Comparison of ENCODE assay signal across 23 cellular contexts in genomic region chr4:95363579-95363965, GRCh38.
DNase-seq lines count a peak whose midpoint lies in the region; ATAC-seq, FAIRE-seq and TF ChIP-seq lines count a peak whose summit lies in the region.
"Had no signal": no experiment of that assay in that cellular context is flagged by ENCODE, and none has a peak within 500 bp of the region (broad histone marks: within the 10 kb centered on the region; RNA-seq: fewer than 3 reads in every experiment).

No MANE protein-coding gene starts in this region.

- in situ Hi-C loops in GM12878 (cut with MboI): no loop called here

- intact Hi-C loops in GM12878 (cut with micrococcal nuclease; ENCODE audit: unreplicated experiment): loop anchor here (5.0 kb wide), 2 partner anchors 179 to 196 kb away; no protein-coding TSS in a partner anchor

- peak; percentile 4 for DNase-seq in A172 (ENCODE audit: low spot score)
- DNase-seq in GM12878 (ENCODE audit: low read depth, low spot score): no peak
- peak; percentile 5 for DNase-seq in myocyte (ENCODE audit: low read depth)
- DNase-seq in DMS53 (lab: John Stamatoyannopoulos, UW): no peak
- DNase-seq in midbrain (lab: John Stamatoyannopoulos, UW): no peak
- DNase-seq in activated CD4-positive, alpha-beta T cell treated with anti-CD3 and anti-CD28 coated beads, Interleukin-2, amount 50 U/mL, for 1 hour: no peak
- DNase-seq: activated CD4-positive, alpha-beta memory T cell treated with anti-CD3 and anti-CD28 coated beads, Interleukin-2, amount 10 ng/mL, durations not matched to agents 7 days and 5 days; activated gamma-delta T cell treated with Interleukin-2 at 50 U/mL for 16 hours; activated T-cell treated with anti-CD3 and anti-CD28 coated beads, Interleukin-2, amount 50 U/mL, for 1 hour; left cardiac atrium; NCI-H1417 treated with DMSO at 0.1 percent for 48 hours; Peyer's patch; SIG-M5; stimulated activated CD4-positive, alpha-beta T cell treated with anti-CD3 and anti-CD28 coated beads, Interleukin-1b, Interleukin-23, amount 100 ng/mL, for 48 hours; T-helper 1 cell had no signal

- H3K9ac ChIP-seq in Loucy (ENCODE audit: low read depth, low read length, poor library complexity, severe bottlenecking) (no peak overlapping the region), GM12878 (ENCODE audit: control insufficient read depth, insufficient read depth, low read length) (no peak overlapping the region)
- H3K9ac ChIP-seq: BLaER1 had no signal

- ATAC-seq in GM12878 (peak; percentile 70), HG03139 (IDR thresholded peaks at IDR 0.05; ENCODE audit: unreplicated experiment) (no peak)
- ATAC-seq: activated CD4-positive, CD25-positive, alpha-beta regulatory T cell treated with anti-CD3 and anti-CD28 coated beads, Interleukin-2, amount 50 U/mL, for 24 hours had no signal

- no peaks in the 10 kb centered on the region for H3F3A ChIP-seq in Loucy (ENCODE audit: low read depth)

- no peaks in the 10 kb centered on the region for H3K79me2 ChIP-seq in Loucy (ENCODE audit: insufficient read depth, low read length)
- no peaks in the 10 kb centered on the region for H3K79me2 ChIP-seq in GM12878 (ENCODE audit: control insufficient read depth, insufficient read depth, low read length)

- no peak for FAIRE-seq in GM12878 (lab: Jason Lieb, UNC)
- FAIRE-seq: GM12892 had no signal

- H3K4me1 ChIP-seq in Loucy (ENCODE audit: insufficient read depth, low read length, poor library complexity, severe bottlenecking) (no peaks in the 10 kb centered on the region), GM12878 (ENCODE audit: control insufficient read depth, insufficient read depth, low read length) (no peaks in the 10 kb centered on the region)
- H3K4me1 ChIP-seq: BLaER1, Peyer's patch had no signal

- SMC1A ChIA-PET in GM12878 (lab: Charles Lee; ENCODE audit: uncharacterized antibody, unreplicated experiment): interaction anchor here (0.7 to 1.4 kb wide), 3 partner anchors 15 to 357 kb away, joined by 3 to 4 read pairs (median 3); no protein-coding TSS in a partner anchor

- H3K36me3 ChIP-seq in Loucy (ENCODE audit: insufficient read depth, low read length) (no peaks in the 10 kb centered on the region), GM12878 (ENCODE audit: control insufficient read depth in 2 of 2, insufficient read depth in 2 of 2, low read length in 1 of 2) (no peaks in the 10 kb centered on the region)
- H3K36me3 ChIP-seq: BLaER1, HAP-1, Peyer's patch had no signal

- H4K20me1 ChIP-seq in Loucy (ENCODE audit: insufficient read depth, low read length, poor library complexity, severe bottlenecking) (no peaks in the 10 kb centered on the region), GM12878 (ENCODE audit: control insufficient read depth, insufficient read depth) (no peaks in the 10 kb centered on the region)
- H4K20me1 ChIP-seq: BLaER1 had no signal

- WGBS in GM12878 (ENCODE audit: insufficient coverage, insufficient replicate concordance, low lambda C conversion rate, missing lambda C conversion rate): 81% methylated on average over 2 of the region's 2 CpGs

- H3K4me2 ChIP-seq in Loucy (ENCODE audit: low read depth, low read length, poor library complexity, severe bottlenecking) (no peak overlapping the region), GM12878 (ENCODE audit: control insufficient read depth, insufficient read depth) (no peak overlapping the region)
- H3K4me2 ChIP-seq: BLaER1 had no signal

- TF ChIP-seq POLR2A in GM12878 (IDR thresholded peaks at IDR 0.05; ENCODE audit: low read depth, low read length): no peak

- H3K9me3 ChIP-seq in Loucy (ENCODE audit: insufficient read depth, low read depth, low read length) (no peaks in the 10 kb centered on the region), GM12878 (replicated peaks; ENCODE audit: control insufficient read depth, insufficient read depth, low read length) (no peaks in the 10 kb centered on the region)
- H3K9me3 ChIP-seq: BLaER1, HAP-1, Peyer's patch had no signal

- H3K9me2 ChIP-seq in Loucy (replicated peaks; ENCODE audit: low read depth, low read length): no peaks in the 10 kb centered on the region

- H3K4me3 ChIP-seq in Loucy (ENCODE audit: low read length, poor library complexity, severe bottlenecking) (no peak overlapping the region), GM12878 (no peak overlapping the region)
- H3K4me3 ChIP-seq: BLaER1, HAP-1, Peyer's patch, skin epidermis had no signal

- H2AFZ ChIP-seq in Loucy (ENCODE audit: low read length) (peak overlapping the region; percentile 6; the same call in 1 of the 2 replicates), GM12878 (ENCODE audit: control insufficient read depth, low read depth, low read length) (no peak overlapping the region)

- POLR2A ChIA-PET in GM12878 (lab: Charles Lee): interaction anchor here (0.6 kb wide), 1 partner anchor 96 kb away, joined by 3 read pairs; no protein-coding TSS in a partner anchor

- RAD21 ChIA-PET in GM12878 (lab: Charles Lee; ENCODE audit: unreplicated experiment): no interaction called here

- no TSS peak for BruUV-seq in GM12878 (replicated peaks; lab: Mats Ljungman, UMichigan)

- H3K27me3 ChIP-seq in Loucy (ENCODE audit: insufficient read depth, low read length, poor library complexity, severe bottlenecking) (no peaks in the 10 kb centered on the region), GM12878 (replicated peaks in 1 of 2; ENCODE audit: control insufficient read depth in 2 of 2, insufficient read depth in 2 of 2, low read length in 1 of 2) (no peaks in the 10 kb centered on the region)
- H3K27me3 ChIP-seq: BLaER1, Peyer's patch had no signal

- no peak for TF ChIP-seq RAD21 in GM12878 (IDR thresholded peaks at IDR 0.05; ENCODE audit: insufficient read depth, low read depth, low read length)

- TF ChIP-seq CTCF in Loucy (conservative IDR thresholded peaks at IDR 0.05; ENCODE audit: low read length) (no peak), GM12878 (IDR thresholded peaks at IDR 0.05 in 2 of 3, conservative IDR thresholded peaks at IDR 0.05 in 1 of 3; ENCODE audit: control insufficient read depth in 2 of 3, extremely low read depth in 1 of 3, insufficient read depth in 1 of 3, low read depth in 3 of 3, low read length in 3 of 3) (no peak)

- no peak for TF ChIP-seq EP300 in GM12878 (IDR thresholded peaks at IDR 0.05; ENCODE audit: borderline replicate concordance in 1 of 2, control insufficient read depth in 1 of 2, low read depth in 2 of 2, low read length in 2 of 2)

- no peak overlapping the region for H3K27ac ChIP-seq in GM12878 (ENCODE audit: control insufficient read depth, insufficient read depth)
- H3K27ac ChIP-seq: BLaER1, HL-60, Peyer's patch, skin epidermis had no signal

- CTCF ChIA-PET in GM12878 (lab: Yijun Ruan, JAX): interaction anchor here (0.7 to 1.9 kb wide), 11 partner anchors 8 to 195 kb away, joined by 3 to 8 read pairs (median 3); no protein-coding TSS in a partner anchor

TF ChIP-seq in GM12878, 131 proteins besides CTCF, POLR2A, EP300 and RAD21:
- TF ChIP-seq PAX5 (IDR thresholded peaks at IDR 0.05; ENCODE audit: borderline replicate concordance, low read depth, low read length): no peak
- no peak for TF ChIP-seq FOXK2 (IDR thresholded peaks at IDR 0.05)
- no peak for TF ChIP-seq MEF2B (IDR thresholded peaks at IDR 0.05; ENCODE audit: partially characterized antibody, poor library complexity, severe bottlenecking)
- no peak for TF ChIP-seq HCFC1 (IDR thresholded peaks at IDR 0.05; ENCODE audit: low read length)
- TF ChIP-seq ZNF217 (IDR thresholded peaks at IDR 0.05): no peak
- no peak for TF ChIP-seq NR2C1 (IDR thresholded peaks at IDR 0.05)
- no peak for TF ChIP-seq IRF4 (IDR thresholded peaks at IDR 0.05; ENCODE audit: low read depth, low read length)
- TF ChIP-seq E4F1 (IDR thresholded peaks at IDR 0.05; ENCODE audit: borderline replicate concordance, partially characterized antibody): no peak
- no peak for TF ChIP-seq YBX1 (IDR thresholded peaks at IDR 0.05)
- no peak for TF ChIP-seq MYC (IDR thresholded peaks at IDR 0.05; ENCODE audit: insufficient read depth, insufficient read length, insufficient replicate concordance, low read length, severe bottlenecking)
- TF ChIP-seq TARDBP (IDR thresholded peaks at IDR 0.05; ENCODE audit: borderline replicate concordance): no peak
- TF ChIP-seq MYB (IDR thresholded peaks at IDR 0.05; ENCODE audit: borderline replicate concordance, low read depth, low read length): no peak
- TF ChIP-seq CEBPB (IDR thresholded peaks at IDR 0.05; ENCODE audit: borderline replicate concordance in 1 of 2, low read depth in 2 of 2, low read length in 2 of 2): no peak
- no peak for TF ChIP-seq SP1 (IDR thresholded peaks at IDR 0.05; ENCODE audit: low read depth, low read length)
- TF ChIP-seq SUZ12 (IDR thresholded peaks at IDR 0.05; ENCODE audit: unreplicated experiment): no peak

Comparison
In these comparisons a context has a peak if more than half of its experiments do, and no peak if none do; other contexts are left out.
1. DNase-seq: peak in A172 (single experiment) and myocyte (single experiment); none in GM12878 (single experiment), DMS53 (single experiment), midbrain (single experiment) and activated CD4-positive, alpha-beta T cell treated with anti-CD3 and anti-CD28 coated beads, Interleukin-2, amount 50 U/mL, for 1 hour (single experiment).